ENCODE assay signal across 9 cellular contexts in genomic region chr17:16439303-16439791, GRCh38. TPM values are rescaled to one million over a fixed set of nuclear protein-coding genes. Genes with fewer than 3 reads are reported as not detected.
DNase-seq lines count a peak whose midpoint lies in the region; TF ChIP-seq lines count a peak whose summit lies in the region.
"Had no signal": no experiment of that assay in that cellular context is flagged by ENCODE, and none has a peak within 500 bp of the region (broad histone marks: within the 10 kb centered on the region; RNA-seq: fewer than 3 reads in every experiment).

No MANE protein-coding gene starts in this region.

- WGBS in GM23248 (ENCODE audit: low coverage in 1 of 2, low lambda C conversion rate in 2 of 2, missing lambda C conversion rate in 2 of 2), 2 experiments, result 1 to 2% methylated on average over 25 of the region's 25 CpGs
- WGBS in esophagus squamous epithelium, 2 donors, result 0% methylated on average over 9 to 20 of the region's 25 CpGs

- TF ChIP-seq POLR2A in esophagus squamous epithelium (IDR thresholded peaks at IDR 0.05), result no peak

- peak overlapping the region; percentile 50; the same call in 1 of the 2 replicates for H2AFZ ChIP-seq in GM23248

- peaks cover 40% of the 10 kb centered on the region for H3F3A ChIP-seq in GM23248 (ENCODE audit: insufficient read depth)

- in situ Hi-C loops in GM23248 (cut with MboI), result no loop called here

- peak overlapping the region; percentile 96 for H3K27ac Mint-ChIP-seq in T-helper 1 cell treated with Interleukin-12 subunit alpha and Interleukin-12 subunit beta and Interleukin-4 antibody, amounts not matched to agents 30 μg/mL and 1 μg/mL, for 36 hours

- H3K36me3 Mint-ChIP-seq in T-helper 1 cell treated with Interleukin-12 subunit alpha and Interleukin-12 subunit beta and Interleukin-4 antibody, amounts not matched to agents 30 μg/mL and 1 μg/mL, for 36 hours (ENCODE audit: low read depth), result peaks cover 47% of the 10 kb centered on the region

- DNase-seq in GM23248 (peak; percentile 48), esophagus squamous epithelium (lab: John Stamatoyannopoulos, UW) (no peak), A172 (ENCODE audit: low spot score) (no peak), Ammon's horn (ENCODE audit: low spot score) (no peak)
- DNase-seq in activated CD4-positive, alpha-beta T cell treated with anti-CD3 and anti-CD28 coated beads, Interleukin-2, amount 50 U/mL, for 4 hours, result no peak

- peak overlapping the region; percentile 90 to 99 (median 94) for H3K9ac ChIP-seq in BLaER1 treated with 17β-estradiol and CSF1 and Interleukin-3, amounts not matched to agents 10 nM and 100 nM
- peak overlapping the region; percentile 94 for H3K9ac ChIP-seq in GM23248

- H3K27me3 ChIP-seq in BLaER1 treated with 17β-estradiol and CSF1 and Interleukin-3, amounts not matched to agents 10 nM and 100 nM, result no peaks in the 10 kb centered on the region
- H3K27me3 ChIP-seq in GM23248 (replicated peaks; ENCODE audit: insufficient read depth) (no peaks in the 10 kb centered on the region), esophagus squamous epithelium (no peaks in the 10 kb centered on the region), neutrophil (no peaks in the 10 kb centered on the region)

- peaks cover 51 to 71% (median 64%) of the 10 kb centered on the region in 10 experiments for H3K4me1 ChIP-seq in BLaER1 treated with 17β-estradiol and CSF1 and Interleukin-3, amounts not matched to agents 10 nM and 100 nM
- H3K4me1 ChIP-seq in GM23248 (ENCODE audit: insufficient read depth) (peaks cover 29% of the 10 kb centered on the region), esophagus squamous epithelium (peaks cover 26 to 57% (median 44%) of the 10 kb centered on the region in 3 donors), neutrophil (ENCODE audit: control insufficient read depth in 1 of 2, insufficient read depth in 1 of 2, low read depth in 1 of 2, low read length in 1 of 2) (peaks cover 61 to 62% of the 10 kb centered on the region in 2 experiments)

- peak overlapping the region; percentile 91 to 99 (median 97) for H3K4me2 ChIP-seq in BLaER1 treated with 17β-estradiol and CSF1 and Interleukin-3, amounts not matched to agents 10 nM and 100 nM
- peak overlapping the region; percentile 96 for H3K4me2 ChIP-seq in GM23248 (ENCODE audit: unreplicated experiment)

- peaks cover 44% of the 10 kb centered on the region for H3K79me2 ChIP-seq in GM23248 (ENCODE audit: insufficient read depth)

- H4K20me1 ChIP-seq in BLaER1 treated with 17β-estradiol and CSF1 and Interleukin-3, amounts not matched to agents 10 nM and 100 nM, result peaks cover 44 to 59% (median 47%) of the 10 kb centered on the region in 11 experiments
- H4K20me1 ChIP-seq in GM23248 (ENCODE audit: insufficient read depth), result no peaks in the 10 kb centered on the region

- no peaks in the 10 kb centered on the region; a peak in 1 of 22 replicates for H3K9me3 ChIP-seq in BLaER1 treated with 17β-estradiol and CSF1 and Interleukin-3, amounts not matched to agents 10 nM and 100 nM (replicated peaks in 1 of 11)
- no peaks in the 10 kb centered on the region for H3K9me3 ChIP-seq in GM23248 (ENCODE audit: low read depth)
- no peaks in the 10 kb centered on the region for H3K9me3 ChIP-seq in esophagus squamous epithelium
- no peaks in the 10 kb centered on the region for H3K9me3 ChIP-seq in neutrophil

- TF ChIP-seq CTCF in esophagus squamous epithelium (IDR thresholded peaks at IDR 0.05) (no peak), neutrophil (IDR thresholded peaks at IDR 0.05) (no peak)

- H3K4me1 Mint-ChIP-seq in T-helper 1 cell treated with Interleukin-12 subunit alpha and Interleukin-12 subunit beta and Interleukin-4 antibody, amounts not matched to agents 30 μg/mL and 1 μg/mL, for 36 hours (ENCODE audit: low read depth), result peaks cover 45% of the 10 kb centered on the region

- H3K4me3 ChIP-seq in BLaER1 treated with 17β-estradiol and CSF1 and Interleukin-3, amounts not matched to agents 10 nM and 100 nM, result peak overlapping the region; percentile 86 to 99 (median 96)
- H3K4me3 ChIP-seq in GM23248, result peak overlapping the region; percentile 99
- H3K4me3 ChIP-seq in esophagus squamous epithelium, result peak overlapping the region; percentile 51 to 88 (median 80)
- peak overlapping the region; percentile 75 to 91 for H3K4me3 ChIP-seq in neutrophil (ENCODE audit: low read depth in 1 of 2, low read length in 1 of 2)

- H3K27ac ChIP-seq in BLaER1 treated with 17β-estradiol and CSF1 and Interleukin-3, amounts not matched to agents 10 nM and 100 nM, result peak overlapping the region; percentile 76 to 99 (median 92)
- H3K27ac ChIP-seq in GM23248 (peak overlapping the region; percentile 66), esophagus squamous epithelium (peak overlapping the region; percentile 84 to 98 (median 90)), neutrophil (peak overlapping the region; percentile 88)

- H3K9me3 Mint-ChIP-seq in T-helper 1 cell treated with Interleukin-12 subunit alpha and Interleukin-12 subunit beta and Interleukin-4 antibody, amounts not matched to agents 30 μg/mL and 1 μg/mL, for 36 hours, result no peaks in the 10 kb centered on the region

- no peaks in the 10 kb centered on the region for H3K9me2 ChIP-seq in GM23248 (ENCODE audit: insufficient read depth)

- H3K27me3 Mint-ChIP-seq in T-helper 1 cell treated with Interleukin-12 subunit alpha and Interleukin-12 subunit beta and Interleukin-4 antibody, amounts not matched to agents 30 μg/mL and 1 μg/mL, for 36 hours (ENCODE audit: low read depth), result no peaks in the 10 kb centered on the region

- peak overlapping the region; percentile 97 for H3K4me3 Mint-ChIP-seq in T-helper 1 cell treated with Interleukin-12 subunit alpha and Interleukin-12 subunit beta and Interleukin-4 antibody, amounts not matched to agents 30 μg/mL and 1 μg/mL, for 36 hours

- H3K36me3 ChIP-seq in BLaER1 treated with 17β-estradiol and CSF1 and Interleukin-3, amounts not matched to agents 10 nM and 100 nM, result peaks cover 44 to 50% (median 48%) of the 10 kb centered on the region in 11 experiments
- H3K36me3 ChIP-seq in GM23248 (ENCODE audit: low read depth), result peaks cover 32% of the 10 kb centered on the region
- H3K36me3 ChIP-seq in esophagus squamous epithelium, result peaks cover 19 to 41% (median 21%) of the 10 kb centered on the region in 3 donors
- H3K36me3 ChIP-seq in neutrophil, result peaks cover 47% of the 10 kb centered on the region

- intact Hi-C loops in esophagus squamous epithelium (cut with DNase I), result no loop called here

RNA-seq across cellular contexts. Expression of gene TRPV2, which starts 24.0 kb away (rescaled TPM):
- 23.9 and 25.8 TPM in 2 replicates for total RNA-seq in GM23248 (2014; rRNA removed; shearing (Covaris generic))
- 19.5 and 19.6 TPM in 2 replicates for polyA plus RNA-seq in GM23248 (2016; fragmentation: Nextera tagmentation; extraction: Ambion mirVana)
- total RNA-seq in esophagus squamous epithelium, result 1 to 10 TPM; 1.7 to 8.4 (median 2.5) TPM
- 0.38 TPM in 1 of 2 replicates, not detected in the other for total RNA-seq in A172 (2014; rRNA removed; shearing (Covaris generic))

RNA-seq across cellular contexts. Expression of gene LRRC75A, which starts 52.6 kb away (rescaled TPM):
- 0.13 and 0.22 TPM in 2 replicates for total RNA-seq in GM23248 (2014; rRNA removed; shearing (Covaris generic))
- 0.15 and 0.54 TPM in 2 replicates for polyA plus RNA-seq in GM23248 (2016; fragmentation: Nextera tagmentation; extraction: Ambion mirVana)
- under 1 TPM in 2 of 4 donors, not detected in 2; 0.11 to 0.38 TPM for total RNA-seq in esophagus squamous epithelium
- 3.4 and 7.4 TPM in 2 replicates for total RNA-seq in A172 (2014; rRNA removed; shearing (Covaris generic))
- total RNA-seq: HT1080 had no signal

RNA-seq across cellular contexts. Expression of gene UBB, which starts 58.5 kb away (rescaled TPM):
- total RNA-seq in GM23248 (2014; rRNA removed; shearing (Covaris generic)), result 586 and 786 TPM in 2 replicates
- 1,286 and 1,305 TPM in 2 replicates for polyA plus RNA-seq in GM23248 (2016; fragmentation: Nextera tagmentation; extraction: Ambion mirVana)
- 100 to 1,000 TPM; 360 to 590 (median 461) TPM for total RNA-seq in esophagus squamous epithelium
- 1,859 and 2,439 TPM in 2 replicates for total RNA-seq in A172 (2014; rRNA removed; shearing (Covaris generic))
